21 cellular contexts compared by ENCODE assay signal in genomic region chr2:108625828-108626195, GRCh38.
A peak's percentile ranks its signal among the peaks of the same experiment; 100 is the strongest.
DNase-seq lines count a peak whose midpoint lies in the region; ATAC-seq, FAIRE-seq and TF ChIP-seq lines count a peak whose summit lies in the region.
"Had no signal": no experiment of that assay in that cellular context is flagged by ENCODE, and none has a peak within 500 bp of the region (broad histone marks: within the 10 kb centered on the region; RNA-seq: fewer than 3 reads in every experiment).

No MANE protein-coding gene starts in this region.

- H3K9me3 ChIP-seq in OCI-LY1 (ENCODE audit: low read length) (no peaks in the 10 kb centered on the region), stomach (no peaks in the 10 kb centered on the region)
- no peaks in the 10 kb centered on the region for H3K9me3 ChIP-seq in effector memory CD4-positive, alpha-beta T cell (ENCODE audit: control insufficient read depth, low read length)
- H3K9me3 ChIP-seq: psoas muscle, SK-N-SH, transverse colon had no signal

- no TSS peak for BruUV-seq in Calu3 (replicated peaks; lab: Mats Ljungman, UMichigan)

- peaks cover 82% of the 10 kb centered on the region for H3K4me1 ChIP-seq in OCI-LY1 (ENCODE audit: insufficient read depth, low read length, severe bottlenecking)
- peaks cover 29% of the 10 kb centered on the region for H3K4me1 ChIP-seq in effector memory CD4-positive, alpha-beta T cell (ENCODE audit: control insufficient read depth, insufficient read depth, low read length, poor library complexity, severe bottlenecking)
- H3K4me1 ChIP-seq in stomach: peaks cover 12 to 74% (median 54%) of the 10 kb centered on the region in 4 donors

- H3K36me3 ChIP-seq in OCI-LY1 (ENCODE audit: insufficient read depth, low read length) (peaks cover 3% of the 10 kb centered on the region; the same call in 1 of the 2 replicates), stomach (no peaks in the 10 kb centered on the region)
- no peaks in the 10 kb centered on the region for H3K36me3 ChIP-seq in effector memory CD4-positive, alpha-beta T cell (ENCODE audit: control insufficient read depth, insufficient read depth, low read length)
- H3K36me3 ChIP-seq: transverse colon had no signal

- no peak overlapping the region for H3K4me3 Mint-ChIP-seq in activated CD8-positive, alpha-beta T cell treated with anti-CD3 and anti-CD28 coated beads for 36 hours
- H3K4me3 Mint-ChIP-seq in activated CD8-positive, alpha-beta T cell treated with anti-CD3 and anti-CD28 coated beads, Interleukin-2, amount 10 ng/mL, durations not matched to agents 7 days and 5 days: no peak overlapping the region
- no peak overlapping the region for H3K4me3 Mint-ChIP-seq in Calu3 (ENCODE audit: low read depth, unreplicated experiment)
- H3K4me3 Mint-ChIP-seq: activated naive CD4-positive, alpha-beta T cell treated with anti-CD3 and anti-CD28 coated beads, Interleukin-2, amount 10 ng/mL, durations not matched to agents 7 days and 5 days; neural crest cell had no signal

- H3K27me3 ChIP-seq in OCI-LY1 (ENCODE audit: insufficient read depth, low read length): no peaks in the 10 kb centered on the region
- no peaks in the 10 kb centered on the region for H3K27me3 ChIP-seq in effector memory CD4-positive, alpha-beta T cell (replicated peaks; ENCODE audit: control insufficient read depth, insufficient read depth, low read length, poor library complexity, severe bottlenecking)
- H3K27me3 ChIP-seq in stomach: no peaks in the 10 kb centered on the region
- H3K27me3 ChIP-seq: transverse colon had no signal

- H3K4me1 Mint-ChIP-seq in activated CD8-positive, alpha-beta T cell treated with anti-CD3 and anti-CD28 coated beads for 36 hours (ENCODE audit: low read depth): peaks cover 73% of the 10 kb centered on the region
- H3K4me1 Mint-ChIP-seq in activated CD8-positive, alpha-beta T cell treated with anti-CD3 and anti-CD28 coated beads, Interleukin-2, amount 10 ng/mL, durations not matched to agents 7 days and 5 days (ENCODE audit: low read depth): peaks cover 59% of the 10 kb centered on the region
- peaks cover 26% of the 10 kb centered on the region for H3K4me1 Mint-ChIP-seq in Calu3 (ENCODE audit: low read depth, unreplicated experiment)

- CTCF ChIA-PET in activated CD8-positive, alpha-beta T cell treated with anti-CD3 and anti-CD28 coated beads for 36 hours (lab: Charles Lee): interaction anchor here (1.3 to 9.0 kb wide), 2 partner anchors 9 to 13 kb away, joined by 7 to 129 read pairs; no protein-coding TSS in a partner anchor
- CTCF ChIA-PET in activated CD8-positive, alpha-beta T cell treated with anti-CD3 and anti-CD28 coated beads, Interleukin-2, amount 10 ng/mL, durations not matched to agents 7 days and 5 days (lab: Charles Lee): interaction anchor here (2.1 to 10.0 kb wide), 2 partner anchors 10 to 20 kb away, joined by 6 to 147 read pairs; no protein-coding TSS in a partner anchor
- CTCF ChIA-PET in Calu3 (lab: Charles Lee): no interaction called here

- no peaks in the 10 kb centered on the region for H3F3A ChIP-seq in OCI-LY1 (ENCODE audit: insufficient read depth, low read length)

- no peak for TF ChIP-seq EP300 in stomach (IDR thresholded peaks at IDR 0.05)

- FAIRE-seq in D721Med (lab: Jason Lieb, UNC): no peak

- intact Hi-C loops in activated CD8-positive, alpha-beta T cell treated with anti-CD3 and anti-CD28 coated beads for 36 hours (cut with micrococcal nuclease): no loop called here
- intact Hi-C loops in stomach (cut with DNase I; ENCODE audit: low total_unique reads): no loop called here
- intact Hi-C loops in Calu3 (cut with micrococcal nuclease; ENCODE audit: unreplicated experiment): no loop called here

- WGBS in stomach, 5 donors: 55 to 72% (median 58%) methylated on average over 2 of the region's 2 CpGs

- ATAC-seq in activated CD8-positive, alpha-beta T cell treated with anti-CD3 and anti-CD28 coated beads for 36 hours: no peak
- no peak for ATAC-seq in activated CD8-positive, alpha-beta T cell treated with anti-CD3 and anti-CD28 coated beads, Interleukin-2, amount 10 ng/mL, durations not matched to agents 7 days and 5 days
- ATAC-seq: psoas muscle; stimulated activated naive CD8-positive, alpha-beta T cell treated with anti-CD3 and anti-CD28 coated beads, Interleukin-15, Interleukin-2, amounts not matched to agents 100 U/mL and 50 U/mL, for 24 hours had no signal

- peak overlapping the region; percentile 60 for H3K27ac Mint-ChIP-seq in activated CD8-positive, alpha-beta T cell treated with anti-CD3 and anti-CD28 coated beads for 36 hours
- H3K27ac Mint-ChIP-seq in activated CD8-positive, alpha-beta T cell treated with anti-CD3 and anti-CD28 coated beads, Interleukin-2, amount 10 ng/mL, durations not matched to agents 7 days and 5 days: no peak overlapping the region
- no peak overlapping the region for H3K27ac Mint-ChIP-seq in Calu3 (ENCODE audit: unreplicated experiment)
- H3K27ac Mint-ChIP-seq: activated naive CD4-positive, alpha-beta T cell treated with anti-CD3 and anti-CD28 coated beads, Interleukin-2, amount 10 ng/mL, durations not matched to agents 7 days and 5 days had no signal

- H3K27ac ChIP-seq in OCI-LY1 (ENCODE audit: low read depth, low read length, poor library complexity, severe bottlenecking): peak overlapping the region; percentile 82
- H3K27ac ChIP-seq in effector memory CD4-positive, alpha-beta T cell (ENCODE audit: insufficient read depth, low read length, poor library complexity, severe bottlenecking): peak overlapping the region; percentile 53
- H3K27ac ChIP-seq in stomach: peak overlapping the region in 4 of 5 donors; percentile 14 to 85 (median 62)
- H3K27ac ChIP-seq: psoas muscle, transverse colon had no signal

- DNase-seq in activated CD8-positive, alpha-beta T cell treated with anti-CD3 and anti-CD28 coated beads for 36 hours: no peak
- DNase-seq in activated CD8-positive, alpha-beta T cell treated with anti-CD3 and anti-CD28 coated beads, Interleukin-2, amount 10 ng/mL, durations not matched to agents 7 days and 5 days: no peak
- DNase-seq in effector memory CD4-positive, alpha-beta T cell: no peak
- DNase-seq in stomach (no peak), D721Med (ENCODE audit: insufficient read length, low spot score) (no peak), SK-N-DZ (ENCODE audit: low spot score) (no peak), Calu3 (no peak)
- DNase-seq: activated CD4-positive, CD25-positive, alpha-beta regulatory T cell treated with anti-CD3 and anti-CD28 coated beads, Interleukin-2, amount 50 U/mL, for 72 hours; activated naive CD4-positive, alpha-beta T cell treated with anti-CD3 and anti-CD28 coated beads, Interleukin-2, amount 10 ng/mL, durations not matched to agents 7 days and 5 days; midbrain; NCI-H1105 treated with DMSO at 0.1 percent for 48 hours; NCI-H2081; NCI-H446 treated with DMSO at 0.1 percent for 48 hours; psoas muscle; SK-N-SH; stimulated activated CD4-positive, alpha-beta T cell treated with anti-CD3 and anti-CD28 coated beads, Interleukin-2, amount 100 ng/mL, for 24 hours; stimulated activated naive CD8-positive, alpha-beta T cell treated with anti-CD3 and anti-CD28 coated beads, Interleukin-15, Interleukin-2, amounts not matched to agents 100 U/mL and 50 U/mL, for 24 hours; transverse colon had no signal

- H3K9me2 ChIP-seq in OCI-LY1 (ENCODE audit: low read depth, low read length): no peaks in the 10 kb centered on the region
- H3K9me2 ChIP-seq: SK-N-SH had no signal

- POLR2A ChIA-PET in activated CD8-positive, alpha-beta T cell treated with anti-CD3 and anti-CD28 coated beads for 36 hours (lab: Charles Lee): interaction anchor here (0.9 to 1.5 kb wide), 2 partner anchors 13 to 15 kb away, joined by 3 to 6 read pairs; no protein-coding TSS in a partner anchor
- POLR2A ChIA-PET in activated CD8-positive, alpha-beta T cell treated with anti-CD3 and anti-CD28 coated beads, Interleukin-2, amount 10 ng/mL, durations not matched to agents 7 days and 5 days (lab: Charles Lee): no interaction called here

- no peaks in the 10 kb centered on the region for H3K27me3 Mint-ChIP-seq in activated CD8-positive, alpha-beta T cell treated with anti-CD3 and anti-CD28 coated beads for 36 hours
- no peaks in the 10 kb centered on the region for H3K27me3 Mint-ChIP-seq in activated CD8-positive, alpha-beta T cell treated with anti-CD3 and anti-CD28 coated beads, Interleukin-2, amount 10 ng/mL, durations not matched to agents 7 days and 5 days (ENCODE audit: low read depth)
- H3K27me3 Mint-ChIP-seq in Calu3 (ENCODE audit: unreplicated experiment): no peaks in the 10 kb centered on the region
- H3K27me3 Mint-ChIP-seq: activated naive CD4-positive, alpha-beta T cell treated with anti-CD3 and anti-CD28 coated beads, Interleukin-2, amount 10 ng/mL, durations not matched to agents 7 days and 5 days had no signal

- TF ChIP-seq POLR2A in stomach (IDR thresholded peaks at IDR 0.05): no peak

- H3K4me3 ChIP-seq in OCI-LY1 (ENCODE audit: low read depth, low read length, poor library complexity, severe bottlenecking): peak overlapping the region; percentile 47
- peak overlapping the region; percentile 19 for H3K4me3 ChIP-seq in effector memory CD4-positive, alpha-beta T cell (ENCODE audit: insufficient read depth, low read depth, low read length, poor library complexity, severe bottlenecking)
- H3K4me3 ChIP-seq in stomach: no peak overlapping the region
- H3K4me3 ChIP-seq: psoas muscle, skin epidermis, transverse colon had no signal

- no peak for TF ChIP-seq CTCF in activated CD8-positive, alpha-beta T cell treated with anti-CD3 and anti-CD28 coated beads for 36 hours (IDR thresholded peaks at IDR 0.05)
- no peak for TF ChIP-seq CTCF in OCI-LY1 (IDR thresholded peaks at IDR 0.05; ENCODE audit: low read length)
- no peak for TF ChIP-seq CTCF in stomach (IDR thresholded peaks at IDR 0.05)
- TF ChIP-seq CTCF in D721Med (IDR thresholded peaks at IDR 0.05; ENCODE audit: insufficient read depth, missing control alignments): no peak
- no peak for TF ChIP-seq CTCF in Calu3 (IDR thresholded peaks at IDR 0.05; ENCODE audit: unreplicated experiment)

- H3K4me2 ChIP-seq in OCI-LY1 (ENCODE audit: low read length): peak overlapping the region; percentile 63
- H3K4me2 ChIP-seq: SK-N-SH had no signal

- H2AFZ ChIP-seq in OCI-LY1 (ENCODE audit: low read length): no peak overlapping the region

- H3K36me3 Mint-ChIP-seq in activated CD8-positive, alpha-beta T cell treated with anti-CD3 and anti-CD28 coated beads for 36 hours (ENCODE audit: low read depth): peaks cover 7% of the 10 kb centered on the region
- H3K36me3 Mint-ChIP-seq in activated CD8-positive, alpha-beta T cell treated with anti-CD3 and anti-CD28 coated beads, Interleukin-2, amount 10 ng/mL, durations not matched to agents 7 days and 5 days (ENCODE audit: low read depth): peaks cover 8% of the 10 kb centered on the region
- H3K36me3 Mint-ChIP-seq in Calu3 (ENCODE audit: insufficient read depth, unreplicated experiment): peaks cover 6% of the 10 kb centered on the region

- peak overlapping the region; percentile 53; the same call in 1 of the 2 replicates for H3K9ac ChIP-seq in OCI-LY1 (ENCODE audit: low read length)
- H3K9ac ChIP-seq: SK-N-SH had no signal

- H3K79me2 ChIP-seq in OCI-LY1 (ENCODE audit: insufficient read depth, low read length): peaks cover 74% of the 10 kb centered on the region

- H4K20me1 ChIP-seq in OCI-LY1 (ENCODE audit: insufficient read depth, low read length): no peaks in the 10 kb centered on the region

- H3K9me3 Mint-ChIP-seq in activated CD8-positive, alpha-beta T cell treated with anti-CD3 and anti-CD28 coated beads for 36 hours: no peaks in the 10 kb centered on the region
- no peaks in the 10 kb centered on the region for H3K9me3 Mint-ChIP-seq in activated CD8-positive, alpha-beta T cell treated with anti-CD3 and anti-CD28 coated beads, Interleukin-2, amount 10 ng/mL, durations not matched to agents 7 days and 5 days (ENCODE audit: insufficient read depth)
- no peaks in the 10 kb centered on the region for H3K9me3 Mint-ChIP-seq in Calu3 (ENCODE audit: low read depth, unreplicated experiment)
- H3K9me3 Mint-ChIP-seq: activated naive CD4-positive, alpha-beta T cell treated with anti-CD3 and anti-CD28 coated beads, Interleukin-2, amount 10 ng/mL, durations not matched to agents 7 days and 5 days; neural crest cell had no signal

Comparison
In these comparisons a context has a peak if more than half of its experiments do, and no peak if none do; other contexts are left out.
1. H3K4me3 ChIP-seq: peak in OCI-LY1 (single experiment) and effector memory CD4-positive, alpha-beta T cell (single experiment); none in stomach (0 of 4).
2. Peak in every context shown above with its lines, with median percentiles within 50 percentile points of each other: H3K27ac ChIP-seq.